In the genomic region with DNA sequence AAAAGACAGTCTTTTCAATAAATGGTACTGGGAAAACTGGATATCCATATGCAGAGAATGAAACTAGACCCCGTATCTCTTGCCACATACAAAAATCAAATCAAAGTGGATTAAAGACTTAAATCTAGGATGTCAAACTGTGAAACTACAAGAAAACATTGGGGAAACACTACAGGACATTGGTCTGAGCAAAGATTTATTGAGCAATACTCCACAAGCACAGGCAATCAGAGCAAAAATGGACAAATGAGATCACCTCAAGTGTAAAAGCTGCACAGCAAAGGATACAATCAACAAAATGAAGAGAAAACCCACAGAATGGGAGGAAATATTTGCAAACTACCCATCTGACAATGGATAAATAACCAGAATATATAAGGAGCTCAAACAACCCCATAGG, we compare ENCODE assay signal across 1 cellular context.
TF ChIP-seq lines count a peak whose summit lies in the region.

No MANE protein-coding gene starts in this region.

TF ChIP-seq in K562, 482 proteins besides CTCF, POLR2A, EP300 and RAD21 (continued from another document):
- TF ChIP-seq, protein P1, sequence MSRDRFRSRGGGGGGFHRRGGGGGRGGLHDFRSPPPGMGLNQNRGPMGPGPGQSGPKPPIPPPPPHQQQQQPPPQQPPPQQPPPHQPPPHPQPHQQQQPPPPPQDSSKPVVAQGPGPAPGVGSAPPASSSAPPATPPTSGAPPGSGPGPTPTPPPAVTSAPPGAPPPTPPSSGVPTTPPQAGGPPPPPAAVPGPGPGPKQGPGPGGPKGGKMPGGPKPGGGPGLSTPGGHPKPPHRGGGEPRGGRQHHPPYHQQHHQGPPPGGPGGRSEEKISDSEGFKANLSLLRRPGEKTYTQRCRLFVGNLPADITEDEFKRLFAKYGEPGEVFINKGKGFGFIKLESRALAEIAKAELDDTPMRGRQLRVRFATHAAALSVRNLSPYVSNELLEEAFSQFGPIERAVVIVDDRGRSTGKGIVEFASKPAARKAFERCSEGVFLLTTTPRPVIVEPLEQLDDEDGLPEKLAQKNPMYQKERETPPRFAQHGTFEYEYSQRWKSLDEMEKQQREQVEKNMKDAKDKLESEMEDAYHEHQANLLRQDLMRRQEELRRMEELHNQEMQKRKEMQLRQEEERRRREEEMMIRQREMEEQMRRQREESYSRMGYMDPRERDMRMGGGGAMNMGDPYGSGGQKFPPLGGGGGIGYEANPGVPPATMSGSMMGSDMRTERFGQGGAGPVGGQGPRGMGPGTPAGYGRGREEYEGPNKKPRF (IDR thresholded peaks at IDR 0.05; ENCODE audit: low read depth, low read length), result no peak
- no peak for TF ChIP-seq TAL1 (IDR thresholded peaks at IDR 0.05)
- TF ChIP-seq, protein P2, sequence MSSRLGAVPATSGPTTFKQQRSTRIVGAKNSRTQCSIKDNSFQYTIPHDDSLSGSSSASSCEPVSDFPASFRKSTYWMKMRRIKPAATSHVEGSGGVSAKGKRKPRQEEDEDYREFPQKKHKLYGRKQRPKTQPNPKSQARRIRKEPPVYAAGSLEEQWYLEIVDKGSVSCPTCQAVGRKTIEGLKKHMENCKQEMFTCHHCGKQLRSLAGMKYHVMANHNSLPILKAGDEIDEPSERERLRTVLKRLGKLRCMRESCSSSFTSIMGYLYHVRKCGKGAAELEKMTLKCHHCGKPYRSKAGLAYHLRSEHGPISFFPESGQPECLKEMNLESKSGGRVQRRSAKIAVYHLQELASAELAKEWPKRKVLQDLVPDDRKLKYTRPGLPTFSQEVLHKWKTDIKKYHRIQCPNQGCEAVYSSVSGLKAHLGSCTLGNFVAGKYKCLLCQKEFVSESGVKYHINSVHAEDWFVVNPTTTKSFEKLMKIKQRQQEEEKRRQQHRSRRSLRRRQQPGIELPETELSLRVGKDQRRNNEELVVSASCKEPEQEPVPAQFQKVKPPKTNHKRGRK (tag; IDR thresholded peaks at IDR 0.05), result no peak
- TF ChIP-seq KDM1A (IDR thresholded peaks at IDR 0.05), result peak; percentile 24 to 27; a peak in 1 of 4 replicates
